9 cellular contexts compared by ENCODE assay signal in the genomic region with DNA sequence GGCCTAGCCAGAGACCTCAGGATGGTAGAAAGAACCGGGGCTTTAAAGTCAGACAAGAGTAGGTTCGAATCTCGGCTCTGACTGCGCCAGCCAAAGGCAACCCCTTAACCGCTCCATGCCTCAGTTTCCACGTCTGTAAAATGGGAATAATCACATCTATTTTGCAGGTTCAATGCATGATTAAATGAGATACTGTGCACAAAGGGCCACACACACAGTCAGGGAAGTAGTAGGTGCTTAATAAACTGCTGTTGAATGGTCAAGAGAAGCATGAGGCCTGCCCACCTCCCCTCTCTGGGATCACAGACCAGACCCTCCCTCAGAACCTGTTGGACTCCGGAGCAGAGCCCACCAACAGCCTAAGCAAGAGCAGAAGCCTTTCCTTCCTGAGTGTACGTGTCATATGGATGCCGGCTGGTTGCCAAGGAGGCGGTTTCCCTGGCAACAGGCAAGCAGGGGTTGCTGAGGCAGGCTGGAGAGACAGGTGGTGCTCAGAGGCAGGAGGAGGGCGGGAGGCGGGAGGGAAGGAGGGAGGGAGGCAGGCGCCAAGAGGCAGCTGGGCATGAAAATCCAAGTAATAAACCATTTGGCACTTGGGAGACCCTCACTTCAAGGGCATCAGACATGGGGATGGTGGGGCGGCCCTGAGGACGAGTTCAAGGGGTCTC.
DNase-seq lines count a peak whose midpoint lies in the region; ATAC-seq lines count a peak whose summit lies in the region.
"Had no signal": no experiment of that assay in that cellular context is flagged by ENCODE, and none has a peak within 500 bp of the region (broad histone marks: within the 10 kb centered on the region; RNA-seq: fewer than 3 reads in every experiment).

No MANE protein-coding gene starts in this region.

- peaks cover 16% of the 10 kb centered on the region for H3K4me1 Mint-ChIP-seq in stimulated activated memory B cell treated with anti-CD40 and anti-IgM and Interleukin-4, amounts not matched to agents 10 μg/mL and 1 μg/mL and 100 μg/mL, for 72 hours

- no peak overlapping the region for H3K4me3 Mint-ChIP-seq in stimulated activated memory B cell treated with anti-CD40 and anti-IgM and Interleukin-4, amounts not matched to agents 10 μg/mL and 1 μg/mL and 100 μg/mL, for 72 hours

- no peak for ATAC-seq in GM21786 (IDR thresholded peaks at IDR 0.05; ENCODE audit: unreplicated experiment)
- no peak for ATAC-seq in stimulated activated memory B cell treated with anti-CD40 and anti-IgM and Interleukin-4, amounts not matched to agents 10 μg/mL and 1 μg/mL and 100 μg/mL, for 72 hours
- ATAC-seq in GM21360 (IDR thresholded peaks at IDR 0.05; ENCODE audit: unreplicated experiment) = no peak

- H3K27me3 Mint-ChIP-seq in stimulated activated memory B cell treated with anti-CD40 and anti-IgM and Interleukin-4, amounts not matched to agents 10 μg/mL and 1 μg/mL and 100 μg/mL, for 72 hours = peaks cover 24% of the 10 kb centered on the region

- no peak overlapping the region for H3K27ac Mint-ChIP-seq in stimulated activated memory B cell treated with anti-CD40 and anti-IgM and Interleukin-4, amounts not matched to agents 10 μg/mL and 1 μg/mL and 100 μg/mL, for 72 hours

- DNase-seq in DMS 273 (lab: John Stamatoyannopoulos, UW; ENCODE audit: unreplicated experiment) (peak; percentile 98), NCI-H1417 (lab: John Stamatoyannopoulos, UW) (peak; percentile 83 to 96 (median 88)), NCI-H82 treated with DMSO at 0.1 percent for 48 hours (lab: John Stamatoyannopoulos, UW; ENCODE audit: unreplicated experiment) (peak; percentile 79), glomerular visceral epithelial cell (ENCODE audit: extremely low spot score) (peak; percentile 16), 8988T (no peak)
- DNase-seq: foreskin melanocyte had no signal

- H3K36me3 Mint-ChIP-seq in stimulated activated memory B cell treated with anti-CD40 and anti-IgM and Interleukin-4, amounts not matched to agents 10 μg/mL and 1 μg/mL and 100 μg/mL, for 72 hours = no peaks in the 10 kb centered on the region

- H3K9me3 Mint-ChIP-seq in stimulated activated memory B cell treated with anti-CD40 and anti-IgM and Interleukin-4, amounts not matched to agents 10 μg/mL and 1 μg/mL and 100 μg/mL, for 72 hours = no peaks in the 10 kb centered on the region
